ENCODE assay signal across 8 cellular contexts in the genomic region with DNA sequence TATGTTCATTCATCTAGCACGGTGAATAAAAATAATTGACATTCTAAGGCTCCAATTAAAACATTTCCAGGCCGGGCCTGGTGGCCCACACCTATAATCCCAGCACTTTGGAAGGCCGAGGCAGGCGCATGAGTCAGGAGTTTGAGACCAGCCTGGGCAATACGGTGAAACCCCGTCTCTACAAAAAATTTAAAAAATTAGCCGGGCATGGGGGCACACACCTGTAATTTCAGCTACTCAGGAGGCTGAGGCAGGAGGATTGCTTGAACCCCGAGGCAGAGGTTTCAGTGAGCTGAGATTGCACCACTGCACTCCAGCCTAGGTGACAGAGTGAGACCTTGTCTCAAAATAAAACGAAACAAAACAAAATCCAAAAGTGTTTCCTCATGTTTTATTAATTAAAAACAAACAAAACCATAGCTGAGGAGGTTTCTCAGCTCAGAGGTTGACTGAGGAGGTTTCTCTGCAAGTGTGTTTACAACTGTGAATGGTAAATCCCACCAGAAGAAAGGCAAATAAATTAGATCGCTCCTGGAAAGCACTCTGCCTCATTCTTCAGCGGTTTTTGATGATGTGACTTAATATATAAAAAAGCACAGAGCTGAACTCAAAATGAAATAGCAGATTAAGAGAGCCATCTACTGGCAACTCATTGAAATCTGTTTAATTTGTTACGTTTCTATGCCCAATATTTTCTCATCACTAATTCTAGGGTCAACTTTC. TPM values are rescaled to one million over a fixed set of nuclear protein-coding genes. Genes with fewer than 3 reads are reported as not detected.
DNase-seq lines count a peak whose midpoint lies in the region; ATAC-seq and TF ChIP-seq lines count a peak whose summit lies in the region.

No MANE protein-coding gene starts in this region.

- peaks cover 4% of the 10 kb centered on the region for H3K27me3 Mint-ChIP-seq in neural progenitor cell (ENCODE audit: insufficient read depth, low read depth)
- H3K27me3 Mint-ChIP-seq in activated T-helper 17 cell treated with anti-CD3 and anti-CD28 coated beads, Interleukin-2, amount 50 U/mL, for 72 hours, result no peaks in the 10 kb centered on the region

- H3K27me3 ChIP-seq in neural progenitor cell, result no peaks in the 10 kb centered on the region

- no peaks in the 10 kb centered on the region for H3K79me2 ChIP-seq in neural progenitor cell (ENCODE audit: low read depth)

- H3K4me2 ChIP-seq in neural progenitor cell, result no peak overlapping the region

- H2AFZ ChIP-seq in neural progenitor cell (replicated peaks), result no peak overlapping the region

- no peak overlapping the region for H3K27ac Mint-ChIP-seq in neural progenitor cell
- H3K27ac Mint-ChIP-seq in activated T-helper 17 cell treated with anti-CD3 and anti-CD28 coated beads, Interleukin-2, amount 50 U/mL, for 72 hours, result no peak overlapping the region

- H3K36me3 ChIP-seq in neural progenitor cell, result no peaks in the 10 kb centered on the region

- TF ChIP-seq CTCF in epithelial cell of proximal tubule (conservative IDR thresholded peaks at IDR 0.05; ENCODE audit: low read depth, low read length), result peak; percentile 65
- TF ChIP-seq CTCF in neural progenitor cell (IDR thresholded peaks at IDR 0.05), result peak; percentile 69

- peaks cover 17% of the 10 kb centered on the region for H3K9me3 Mint-ChIP-seq in neural progenitor cell
- H3K9me3 Mint-ChIP-seq in activated T-helper 17 cell treated with anti-CD3 and anti-CD28 coated beads, Interleukin-2, amount 50 U/mL, for 72 hours, result no peaks in the 10 kb centered on the region

- no peak for ATAC-seq in HG02759 (IDR thresholded peaks at IDR 0.05; ENCODE audit: unreplicated experiment)
- no peak for ATAC-seq in activated T-helper 17 cell treated with anti-CD3 and anti-CD28 coated beads, Interleukin-2, amount 50 U/mL, for 72 hours (replicated peaks)

- DNase-seq in DMS79 treated with DMSO at 0.1 percent for 48 hours (lab: John Stamatoyannopoulos, UW) (peak; percentile 76), RKO (ENCODE audit: low spot score) (peak; percentile 86), epithelial cell of proximal tubule (ENCODE audit: low read depth) (peak; percentile 15), neural progenitor cell (ENCODE audit: low spot score) (peak; percentile 36)
- peak; percentile 44 for DNase-seq in Jurkat, Clone E6-1 (ENCODE audit: low read depth, low spot score)
- no peak for DNase-seq in effector CD8-positive, alpha-beta T cell (lab: John Stamatoyannopoulos, UW)

- H4K20me1 ChIP-seq in neural progenitor cell (ENCODE audit: low read depth), result no peaks in the 10 kb centered on the region

- H3K4me3 ChIP-seq in Jurkat, Clone E6-1 (ENCODE audit: low read length), result no peak overlapping the region
- H3K4me3 ChIP-seq in epithelial cell of proximal tubule (ENCODE audit: low read depth, low read length) (peak overlapping the region; percentile 11), neural progenitor cell (no peak overlapping the region)

- no peaks in the 10 kb centered on the region for H3K4me1 ChIP-seq in neural progenitor cell

- H3F3A ChIP-seq in neural progenitor cell (ENCODE audit: low read depth), result no peaks in the 10 kb centered on the region

- no peaks in the 10 kb centered on the region for H3K9me3 ChIP-seq in neural progenitor cell (ENCODE audit: low read depth)

- H3K27ac ChIP-seq in neural progenitor cell, result no peak overlapping the region

- H3K4me1 Mint-ChIP-seq in neural progenitor cell, result peaks cover 8% of the 10 kb centered on the region
- no peaks in the 10 kb centered on the region for H3K4me1 Mint-ChIP-seq in activated T-helper 17 cell treated with anti-CD3 and anti-CD28 coated beads, Interleukin-2, amount 50 U/mL, for 72 hours

- no peak overlapping the region for H3K9ac ChIP-seq in neural progenitor cell

- H3K4me3 Mint-ChIP-seq in neural progenitor cell, result no peak overlapping the region
- H3K4me3 Mint-ChIP-seq in activated T-helper 17 cell treated with anti-CD3 and anti-CD28 coated beads, Interleukin-2, amount 50 U/mL, for 72 hours, result no peak overlapping the region

- peaks cover 2% of the 10 kb centered on the region for H3K36me3 Mint-ChIP-seq in neural progenitor cell
- H3K36me3 Mint-ChIP-seq in activated T-helper 17 cell treated with anti-CD3 and anti-CD28 coated beads, Interleukin-2, amount 50 U/mL, for 72 hours (ENCODE audit: low read depth), result no peaks in the 10 kb centered on the region

RNA-seq across cellular contexts. Expression of a gene that starts 37.7 kb away (rescaled TPM):
- polyA plus RNA-seq in Jurkat, Clone E6-1 (2012; ENCODE audit: insufficient read depth, insufficient read length), result 20.5 TPM
- total RNA-seq in epithelial cell of proximal tubule (7.1 and 8.0 TPM in 2 replicates), neural progenitor cell (ENCODE audit: low replicate concordance) (15.7 and 39.5 TPM in 2 replicates)
- total RNA-seq in activated T-helper 17 cell treated with anti-CD3 and anti-CD28 coated beads, Interleukin-2, amount 50 U/mL, for 72 hours, result 10 to 100 TPM; 15.0 to 16.0 TPM

RNA-seq across cellular contexts. Expression of a gene that starts 58.1 kb away (rescaled TPM):
- polyA plus RNA-seq in Jurkat, Clone E6-1 (2012; ENCODE audit: insufficient read depth, insufficient read length), result 20.8 TPM
- 31.1 and 72.9 TPM in 2 replicates for total RNA-seq in epithelial cell of proximal tubule
- 71.9 and 92.7 TPM in 2 replicates for total RNA-seq in neural progenitor cell (ENCODE audit: low replicate concordance)
- 10 to 100 TPM; 18.8 to 22.0 TPM for total RNA-seq in activated T-helper 17 cell treated with anti-CD3 and anti-CD28 coated beads, Interleukin-2, amount 50 U/mL, for 72 hours
